ENCODE assay signal across 8 cellular contexts in the genomic region with DNA sequence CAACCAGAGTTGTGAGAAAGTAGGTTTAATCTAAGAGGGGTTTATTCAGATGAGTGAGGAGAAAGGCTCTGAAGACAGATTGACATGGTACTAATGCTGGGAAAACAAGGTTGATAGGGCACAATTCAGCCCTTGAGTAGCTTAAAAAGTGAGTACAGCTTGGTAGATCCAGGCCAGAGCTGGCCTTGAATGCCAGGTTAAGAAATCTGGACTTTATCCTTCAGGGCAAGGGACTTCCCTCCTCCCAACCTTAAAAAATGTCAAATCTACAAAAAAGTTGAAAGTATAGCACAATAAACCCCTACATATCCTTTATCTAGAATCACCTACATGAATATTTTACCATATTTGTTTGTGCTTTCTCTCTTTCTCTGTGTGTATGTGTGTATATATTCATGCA. TPM values are rescaled to one million over a fixed set of nuclear protein-coding genes. Genes with fewer than 3 reads are reported as not detected.
"Had no signal": no experiment of that assay in that cellular context is flagged by ENCODE, and none has a peak within 500 bp of the region (broad histone marks: within the 10 kb centered on the region; RNA-seq: fewer than 3 reads in every experiment).

No MANE protein-coding gene starts in this region.

- H3K27ac Mint-ChIP-seq: HFFc6 had no signal

- DNase-seq: GM23248, GOT3, H7, HFFc6, IMR-90 had no signal

- H3K9me3 ChIP-seq: HAP-1 had no signal

- H2AFZ ChIP-seq: GM23248 had no signal

- H3K9me3 Mint-ChIP-seq: HFFc6 had no signal

- H3K36me3 ChIP-seq: HAP-1 had no signal

- ATAC-seq: HCT116 had no signal

- H3K4me3 ChIP-seq: GM23248, HAP-1 had no signal

- H3K27ac ChIP-seq: GM23248, HL-60 had no signal

- H3K4me1 ChIP-seq: HAP-1 had no signal

- H3K4me3 Mint-ChIP-seq: HFFc6 had no signal

- H3K9ac ChIP-seq: GM23248 had no signal

RNA-seq across cellular contexts. Expression of a gene that starts 7.9 kb away (rescaled TPM):
- total RNA-seq: GM23248 had no signal
- polyA plus RNA-seq: GM23248, IMR-90 had no signal
